Comparison of ENCODE assay signal across 15 cellular contexts in the genomic region with DNA sequence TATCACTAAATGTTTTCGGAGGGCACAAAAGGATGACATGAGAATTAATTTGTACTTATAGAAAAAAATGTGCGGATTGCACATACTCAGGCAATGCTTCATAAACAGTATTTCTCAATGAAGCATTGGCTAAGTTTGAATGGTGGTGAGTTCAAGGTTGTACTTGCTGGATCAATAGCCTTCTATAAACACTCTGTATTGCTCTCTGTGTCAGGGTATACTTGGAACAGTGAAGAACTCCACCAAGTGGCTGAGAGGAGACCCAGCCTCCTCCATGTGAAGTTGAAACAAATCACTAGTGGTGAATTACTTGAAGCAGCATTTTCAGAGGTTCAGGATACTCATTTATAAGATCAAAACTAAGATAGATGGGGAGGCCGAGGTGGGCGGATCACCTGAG.
DNase-seq lines count a peak whose midpoint lies in the region; ATAC-seq and TF ChIP-seq lines count a peak whose summit lies in the region.
"Had no signal": no experiment of that assay in that cellular context is flagged by ENCODE, and none has a peak within 500 bp of the region (broad histone marks: within the 10 kb centered on the region; RNA-seq: fewer than 3 reads in every experiment).

No MANE protein-coding gene starts in this region.

- CTCF ChIA-PET in IMR-90 (lab: Yijun Ruan, JAX): no interaction called here

- ATAC-seq in IMR-90 (ENCODE audit: low read depth) (peak; percentile 49), left lobe of liver (peak; percentile 57), GM19463 (IDR thresholded peaks at IDR 0.05; ENCODE audit: unreplicated experiment) (no peak)
- ATAC-seq: natural killer cell treated with Interleukin-12 subunit alpha and Interleukin-12 subunit beta and Interleukin-15 and Interleukin-18, amount 100 ng/mL, for 72 hours had no signal

- H2AFZ ChIP-seq in IMR-90 (replicated peaks; ENCODE audit: low read length, poor library complexity): no peak overlapping the region

- H3K27ac ChIP-seq in IMR-90 (ENCODE audit: insufficient read depth, low read length): no peak overlapping the region
- no peak overlapping the region for H3K27ac ChIP-seq in WERI-Rb-1
- H3K27ac ChIP-seq: HL-60 had no signal

- no TSS peak for BruUV-seq in IMR-90 (replicated peaks; lab: Mats Ljungman, UMichigan)

- H2BK120ac ChIP-seq in IMR-90 (ENCODE audit: low read depth, low read length): no peak overlapping the region

- H2BK20ac ChIP-seq in IMR-90 (ENCODE audit: low read depth, low read length): no peak overlapping the region

- intact Hi-C loops in IMR-90 (cut with micrococcal nuclease): loop anchor here (10.0 kb wide), 1 partner anchor 112 kb away; no protein-coding TSS in a partner anchor

- no peak overlapping the region for H4K8ac ChIP-seq in IMR-90 (ENCODE audit: low read depth in 2 of 2, low read length in 2 of 2)

- no peak overlapping the region for H2AK9ac ChIP-seq in IMR-90 (replicated peaks; ENCODE audit: low read depth, low read length, poor library complexity)

- WGBS in IMR-90 (ENCODE audit: extremely low coverage in 2 of 2, insufficient read length in 1 of 2), 2 experiments: no CpG with 5 or more reads among the region's 4 CpGs

- peaks cover 2% of the 10 kb centered on the region; the same call in 1 of the 2 replicates for H3K4me1 ChIP-seq in IMR-90 (ENCODE audit: control insufficient read depth, insufficient read depth, low read length)

- peak; percentile 12 for DNase-seq in DMS114 treated with DMSO at 0.1 percent for 48 hours (lab: John Stamatoyannopoulos, UW; ENCODE audit: unreplicated experiment)
- peak; percentile 15 for DNase-seq in IMR-90
- peak; percentile 16 for DNase-seq in WERI-Rb-1
- DNase-seq in left lobe of liver (ENCODE audit: low spot score): no peak
- no peak for DNase-seq in dermis blood vessel endothelial cell
- DNase-seq in central memory CD4-positive, alpha-beta T cell: no peak
- DNase-seq in glomerular visceral epithelial cell (ENCODE audit: extremely low spot score): no peak
- DNase-seq: activated naive CD4-positive, alpha-beta T cell treated with anti-CD3 and anti-CD28 coated beads for 36 hours; CD4-positive, alpha-beta T cell; kidney; NCI-H1436; T1000 had no signal

- no peak overlapping the region for H3K4me3 ChIP-seq in IMR-90 (ENCODE audit: insufficient read depth, low read depth, low read length)
- H3K4me3 ChIP-seq in WERI-Rb-1 (ENCODE audit: low read depth, low read length): no peak overlapping the region

- H3K14ac ChIP-seq in IMR-90 (replicated peaks; ENCODE audit: low read depth, low read length): no peak overlapping the region

- H3K18ac ChIP-seq in IMR-90 (ENCODE audit: low read depth, low read length): no peak overlapping the region

- dilution Hi-C loops in IMR-90 (cut with HindIII; ENCODE audit: low sequenced_read_pairs, unreplicated experiment): no loop called here

- H2BK15ac ChIP-seq in IMR-90 (ENCODE audit: low read depth, low read length): no peak overlapping the region

- no peaks in the 10 kb centered on the region for H4K20me1 ChIP-seq in IMR-90 (ENCODE audit: insufficient read depth, low read length)

- no peak for TF ChIP-seq RAD21 in IMR-90 (IDR thresholded peaks at IDR 0.05; ENCODE audit: low read length)

- H3K27me3 ChIP-seq in IMR-90 (ENCODE audit: control insufficient read depth, insufficient read depth, low read length): no peaks in the 10 kb centered on the region
- H3K27me3 ChIP-seq in WERI-Rb-1 (ENCODE audit: insufficient read depth, low read depth, severe bottlenecking): no peaks in the 10 kb centered on the region

- H3K4ac ChIP-seq in IMR-90 (ENCODE audit: low read depth, low read length): no peak overlapping the region

- H3K9ac ChIP-seq in IMR-90 (ENCODE audit: low read depth, low read length): no peak overlapping the region

- H3K36me3 ChIP-seq in IMR-90 (ENCODE audit: control insufficient read depth, insufficient read depth, low read length) (no peaks in the 10 kb centered on the region), WERI-Rb-1 (no peaks in the 10 kb centered on the region)

- H3K79me1 ChIP-seq in IMR-90 (ENCODE audit: low read depth in 1 of 2, low read length in 2 of 2): no peaks in the 10 kb centered on the region

- no peak overlapping the region for H4K5ac ChIP-seq in IMR-90 (ENCODE audit: low read depth, low read length)

- TF ChIP-seq CTCF in IMR-90 (conservative IDR thresholded peaks at IDR 0.05; ENCODE audit: low read depth, low read length): no peak
- TF ChIP-seq CTCF in WERI-Rb-1 (IDR thresholded peaks at IDR 0.05; ENCODE audit: low read depth, low read length): peak; percentile 44; the same call in 1 of the 2 replicates

- H4K91ac ChIP-seq in IMR-90 (ENCODE audit: insufficient read depth, low read depth, low read length): no peak overlapping the region

- no peak overlapping the region for H3K4me2 ChIP-seq in IMR-90 (ENCODE audit: low read depth, low read length)

- in situ Hi-C loops in IMR-90 (cut with MboI; ENCODE audit: low sequenced_read_pairs): no loop called here

- H2BK5ac ChIP-seq in IMR-90 (ENCODE audit: low read depth, low read length, poor library complexity, severe bottlenecking): no peak overlapping the region

- POLR2A ChIA-PET in IMR-90 (lab: Charles Lee; ENCODE audit: unreplicated experiment): no interaction called here

- no peak overlapping the region for H3K23ac ChIP-seq in IMR-90 (ENCODE audit: low read depth, low read length)

- no peaks in the 10 kb centered on the region for H3K9me1 ChIP-seq in IMR-90 (ENCODE audit: insufficient read depth, low read length)

- no peak overlapping the region for H3K56ac ChIP-seq in IMR-90 (ENCODE audit: extremely low read depth, insufficient read depth, low read length)

- no peak for TF ChIP-seq POLR2A in IMR-90 (IDR thresholded peaks at IDR 0.05; ENCODE audit: low read depth, low read length)

- H3K9me3 ChIP-seq in IMR-90 (ENCODE audit: control insufficient read depth, insufficient read depth, low read length): no peaks in the 10 kb centered on the region
- H3K9me3 ChIP-seq in WERI-Rb-1 (ENCODE audit: severe bottlenecking): no peaks in the 10 kb centered on the region

- no peak overlapping the region for H2AK5ac ChIP-seq in IMR-90 (ENCODE audit: low read depth, low read length)

TF ChIP-seq in IMR-90, 13 proteins besides CTCF, POLR2A, EP300 and RAD21:
- TF ChIP-seq BHLHE40 (IDR thresholded peaks at IDR 0.05; ENCODE audit: low read depth, low read length) (no peak), USF2 (IDR thresholded peaks at IDR 0.05; ENCODE audit: low read depth, low read length) (no peak), SMC3 (IDR thresholded peaks at IDR 0.05; ENCODE audit: low read depth, low read length) (no peak), CEBPB (IDR thresholded peaks at IDR 0.05; ENCODE audit: low read depth, low read length) (no peak), RFX5 (IDR thresholded peaks at IDR 0.05; ENCODE audit: low read depth, low read length) (no peak), MAFK (IDR thresholded peaks at IDR 0.05; ENCODE audit: low read depth, low read length) (no peak), ELK1 (IDR thresholded peaks at IDR 0.05; ENCODE audit: borderline replicate concordance, low read depth, low read length) (no peak), MXI1 (IDR thresholded peaks at IDR 0.05; ENCODE audit: borderline replicate concordance, low read depth, low read length) (no peak), FOS (IDR thresholded peaks at IDR 0.05; ENCODE audit: low read depth, low read length) (no peak)

Comparison
In these comparisons a context has a peak if more than half of its experiments do, and no peak if none do; other contexts are left out.
1. DNase-seq: peak in DMS114 treated with DMSO at 0.1 percent for 48 hours (single experiment), IMR-90 (single experiment) and WERI-Rb-1 (single experiment); none in left lobe of liver (single experiment), dermis blood vessel endothelial cell (single experiment), central memory CD4-positive, alpha-beta T cell (single experiment) and glomerular visceral epithelial cell (single experiment).